ENCODE assay signal across 14 cellular contexts in the genomic region with DNA sequence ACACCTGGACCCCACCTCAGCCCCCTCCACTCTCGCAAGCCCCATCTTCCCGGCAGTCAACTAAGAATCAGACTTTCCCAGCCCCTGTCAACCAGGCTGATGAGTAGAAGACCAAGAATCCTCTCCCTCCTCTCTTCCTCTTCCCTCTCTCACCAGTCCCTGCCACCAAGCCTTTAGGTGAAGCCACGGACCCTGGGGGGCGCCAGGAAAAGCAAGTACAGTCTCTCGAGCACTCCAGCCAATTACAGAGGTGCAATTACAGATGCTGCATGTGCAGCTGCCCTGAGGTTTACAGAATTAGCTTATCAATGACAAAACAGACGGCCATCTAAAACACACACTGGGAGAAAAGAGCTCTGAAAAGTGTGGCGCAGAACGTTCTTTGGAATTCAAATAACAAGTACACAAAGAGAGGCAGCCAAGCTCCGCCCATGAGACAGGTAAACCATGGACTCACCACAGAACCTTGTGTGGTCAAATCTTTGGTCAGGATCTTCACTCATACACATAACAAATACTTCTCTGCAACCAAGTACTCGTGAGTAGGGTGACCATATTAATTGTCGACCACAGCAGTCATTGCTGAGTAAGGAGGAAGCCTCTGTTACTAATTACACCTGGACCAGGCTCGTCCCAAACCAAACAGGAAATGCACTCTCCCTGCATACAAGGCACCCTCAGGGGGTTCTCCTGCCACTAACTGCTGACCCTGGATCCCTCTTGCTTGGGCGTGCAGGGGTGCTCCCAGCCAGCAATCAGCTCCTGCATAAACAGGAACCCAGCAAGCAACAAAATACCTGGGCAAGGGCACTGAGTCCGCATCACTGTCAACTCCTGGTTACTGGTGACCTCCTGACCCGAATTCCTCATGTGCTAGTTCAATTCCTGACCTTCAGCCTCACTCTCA.
DNase-seq lines count a peak whose midpoint lies in the region; ATAC-seq, FAIRE-seq and TF ChIP-seq lines count a peak whose summit lies in the region.
"Had no signal": no experiment of that assay in that cellular context is flagged by ENCODE, and none has a peak within 500 bp of the region (broad histone marks: within the 10 kb centered on the region; RNA-seq: fewer than 3 reads in every experiment).

No MANE protein-coding gene starts in this region.

- no peak overlapping the region; the same call in 1 of the 2 replicates for H3K9ac ChIP-seq in iPS-20b (ENCODE audit: low read depth, low read length)
- H3K9ac ChIP-seq in smooth muscle cell (ENCODE audit: low read depth) = no peak overlapping the region
- H3K9ac ChIP-seq: parathyroid adenoma had no signal

- no peak for FAIRE-seq in GM19239 (lab: Jason Lieb, UNC)
- FAIRE-seq: keratinocyte, TTC549 had no signal

- intact Hi-C loops in activated CD4-positive, alpha-beta memory T cell treated with anti-CD3 and anti-CD28 coated beads for 36 hours (cut with micrococcal nuclease) = loop anchor here (5.0 to 10.0 kb wide), 3 partner anchors 33 to 579 kb away; partner anchors contain the start of genes NMT2 and SUV39H2

- H3K36me3 ChIP-seq in iPS-20b (ENCODE audit: insufficient read depth, low read depth, low read length) (no peaks in the 10 kb centered on the region), smooth muscle cell (ENCODE audit: low read depth) (no peaks in the 10 kb centered on the region)
- H3K36me3 ChIP-seq: adrenal gland had no signal

- H3K4me1 ChIP-seq in iPS-20b (ENCODE audit: insufficient read depth, low read length) (peaks cover 21% of the 10 kb centered on the region), smooth muscle cell (ENCODE audit: low read depth) (peaks cover 6% of the 10 kb centered on the region)
- H3K4me1 ChIP-seq: parathyroid adenoma had no signal

- H3K4me3 Mint-ChIP-seq in stimulated activated naive CD8-positive, alpha-beta T cell treated with anti-CD3 and anti-CD28 coated beads, Interleukin-15, Interleukin-2, amounts not matched to agents 100 ng/mL and 50 ng/mL, for 24 hours = peak overlapping the region; percentile 9
- peak overlapping the region; percentile 40 for H3K4me3 Mint-ChIP-seq in activated CD4-positive, alpha-beta memory T cell treated with anti-CD3 and anti-CD28 coated beads for 36 hours

- H3K27me3 Mint-ChIP-seq in stimulated activated naive CD8-positive, alpha-beta T cell treated with anti-CD3 and anti-CD28 coated beads, Interleukin-15, Interleukin-2, amounts not matched to agents 100 ng/mL and 50 ng/mL, for 24 hours = no peaks in the 10 kb centered on the region
- no peaks in the 10 kb centered on the region for H3K27me3 Mint-ChIP-seq in activated CD4-positive, alpha-beta memory T cell treated with anti-CD3 and anti-CD28 coated beads for 36 hours

- H3K27ac Mint-ChIP-seq in stimulated activated naive CD8-positive, alpha-beta T cell treated with anti-CD3 and anti-CD28 coated beads, Interleukin-15, Interleukin-2, amounts not matched to agents 100 ng/mL and 50 ng/mL, for 24 hours = peak overlapping the region; percentile 97
- peak overlapping the region; percentile 98 for H3K27ac Mint-ChIP-seq in activated CD4-positive, alpha-beta memory T cell treated with anti-CD3 and anti-CD28 coated beads for 36 hours

- peaks cover 99% of the 10 kb centered on the region for H3K4me1 Mint-ChIP-seq in stimulated activated naive CD8-positive, alpha-beta T cell treated with anti-CD3 and anti-CD28 coated beads, Interleukin-15, Interleukin-2, amounts not matched to agents 100 ng/mL and 50 ng/mL, for 24 hours (ENCODE audit: low read depth)
- H3K4me1 Mint-ChIP-seq in activated CD4-positive, alpha-beta memory T cell treated with anti-CD3 and anti-CD28 coated beads for 36 hours (ENCODE audit: low read depth) = peaks cover 89% of the 10 kb centered on the region

- H3K4me2 ChIP-seq in smooth muscle cell = no peak overlapping the region

- H3K27me3 ChIP-seq in iPS-20b (ENCODE audit: insufficient read depth, low read length) (no peaks in the 10 kb centered on the region), smooth muscle cell (ENCODE audit: low read depth) (no peaks in the 10 kb centered on the region)
- H3K27me3 ChIP-seq: adrenal gland, BE2C had no signal

- H3K36me3 Mint-ChIP-seq in stimulated activated naive CD8-positive, alpha-beta T cell treated with anti-CD3 and anti-CD28 coated beads, Interleukin-15, Interleukin-2, amounts not matched to agents 100 ng/mL and 50 ng/mL, for 24 hours (ENCODE audit: low read depth) = peaks cover 63% of the 10 kb centered on the region
- H3K36me3 Mint-ChIP-seq in activated CD4-positive, alpha-beta memory T cell treated with anti-CD3 and anti-CD28 coated beads for 36 hours = peaks cover 33% of the 10 kb centered on the region

- H3K4me3 ChIP-seq in iPS-20b (ENCODE audit: low read length) = peak overlapping the region; percentile 23
- H3K4me3 ChIP-seq in smooth muscle cell = no peak overlapping the region
- H3K4me3 ChIP-seq: adrenal gland had no signal

- peaks cover 29% of the 10 kb centered on the region for H3K79me2 ChIP-seq in smooth muscle cell (ENCODE audit: low read depth)

- TF ChIP-seq CTCF in smooth muscle cell (IDR thresholded peaks at IDR 0.05; ENCODE audit: borderline replicate concordance, insufficient read depth, poor library complexity, severe bottlenecking) = no peak

- POLR2A ChIA-PET in activated CD4-positive, alpha-beta memory T cell treated with anti-CD3 and anti-CD28 coated beads for 36 hours (lab: Charles Lee) = no interaction called here

- no peak overlapping the region for H2AFZ ChIP-seq in smooth muscle cell (ENCODE audit: low read depth)
- H2AFZ ChIP-seq: parathyroid adenoma had no signal

- ATAC-seq in stimulated activated naive CD8-positive, alpha-beta T cell treated with anti-CD3 and anti-CD28 coated beads, Interleukin-15, Interleukin-2, amounts not matched to agents 100 U/mL and 50 U/mL, for 24 hours = no peak

- no peaks in the 10 kb centered on the region for H3K9me3 Mint-ChIP-seq in stimulated activated naive CD8-positive, alpha-beta T cell treated with anti-CD3 and anti-CD28 coated beads, Interleukin-15, Interleukin-2, amounts not matched to agents 100 ng/mL and 50 ng/mL, for 24 hours
- no peaks in the 10 kb centered on the region for H3K9me3 Mint-ChIP-seq in activated CD4-positive, alpha-beta memory T cell treated with anti-CD3 and anti-CD28 coated beads for 36 hours

- WGBS in smooth muscle cell (ENCODE audit: low lambda C conversion rate) = 70% methylated on average over 15 of the region's 15 CpGs

- H3K27ac ChIP-seq in iPS-20b (ENCODE audit: low read length) (no peak overlapping the region), smooth muscle cell (ENCODE audit: low read depth) (no peak overlapping the region)
- H3K27ac ChIP-seq: adrenal gland, parathyroid adenoma had no signal

- no peak for DNase-seq in stimulated activated naive CD8-positive, alpha-beta T cell treated with anti-CD3 and anti-CD28 coated beads, Interleukin-15, Interleukin-2, amounts not matched to agents 100 U/mL and 50 U/mL, for 24 hours
- DNase-seq in activated CD4-positive, alpha-beta memory T cell treated with anti-CD3 and anti-CD28 coated beads for 36 hours = no peak
- DNase-seq in smooth muscle cell (lab: John Stamatoyannopoulos, UW; ENCODE audit: unreplicated experiment) (no peak), NCI-H2227 treated with DMSO at 0.1 percent for 48 hours (lab: John Stamatoyannopoulos, UW) (no peak), GM19239 (ENCODE audit: insufficient read length, low spot score) (no peak), AG20443 (ENCODE audit: low spot score) (no peak)
- DNase-seq: adrenal gland; BE2C; NK-92 treated with Interleukin-12 subunit alpha and Interleukin-12 subunit beta, amount 100 ng/mL, for 24 hours had no signal

- CTCF ChIA-PET in activated CD4-positive, alpha-beta memory T cell treated with anti-CD3 and anti-CD28 coated beads for 36 hours (lab: Charles Lee) = interaction anchor here (0.7 to 1.5 kb wide), 2 partner anchors 25 to 237 kb away, joined by 3 to 5 read pairs; no protein-coding TSS in a partner anchor

- peaks cover 35% of the 10 kb centered on the region for H4K20me1 ChIP-seq in smooth muscle cell (ENCODE audit: low read depth)

- H3F3A ChIP-seq in smooth muscle cell (ENCODE audit: low read depth) = no peaks in the 10 kb centered on the region

- H3K9me3 ChIP-seq in iPS-20b (ENCODE audit: insufficient read depth, low read depth, low read length) (no peaks in the 10 kb centered on the region), smooth muscle cell (replicated peaks; ENCODE audit: low read depth) (no peaks in the 10 kb centered on the region)
- H3K9me3 ChIP-seq: adrenal gland, BE2C had no signal
